In the genomic region with DNA sequence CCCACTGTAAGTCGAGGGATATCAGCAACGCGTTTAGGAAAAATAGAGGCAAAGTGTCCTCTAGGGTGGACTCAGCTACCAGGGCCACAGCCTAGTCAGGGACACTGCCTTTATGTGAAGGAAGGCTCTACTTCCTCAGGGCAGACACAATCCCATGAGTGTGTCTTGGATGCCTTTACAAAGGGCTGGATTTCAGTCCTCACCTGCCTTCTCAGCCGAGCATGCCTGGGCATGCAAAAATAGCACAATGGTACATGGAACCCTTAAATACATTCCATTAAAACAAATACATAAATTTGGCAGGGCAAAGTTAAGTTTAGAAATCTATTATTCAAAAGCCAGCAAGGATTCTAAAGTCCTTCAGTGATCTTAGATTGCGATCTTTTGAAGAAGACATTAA, we compare ENCODE assay signal across 1 cellular context.
TF ChIP-seq lines count a peak whose summit lies in the region.

No MANE protein-coding gene starts in this region.

TF ChIP-seq in H1, 55 proteins besides CTCF, POLR2A, EP300 and RAD21:
- TF ChIP-seq KDM5A (IDR thresholded peaks at IDR 0.05; ENCODE audit: low read length) (no peak), NRF1 (IDR thresholded peaks at IDR 0.05; ENCODE audit: low read depth, low read length) (no peak), TAF7 (optimal IDR thresholded peaks at IDR 0.05; ENCODE audit: borderline replicate concordance, low read depth, low read length) (no peak), SP1 (IDR thresholded peaks at IDR 0.05; ENCODE audit: low read depth, low read length) (no peak), ZNF274 (IDR thresholded peaks at IDR 0.05; ENCODE audit: borderline replicate concordance, extremely low read depth, low read length) (no peak), HDAC6 (IDR thresholded peaks at IDR 0.05; ENCODE audit: low read depth, low read length) (no peak), CBX5 (IDR thresholded peaks at IDR 0.05; ENCODE audit: low read depth, low read length) (no peak), RXRA (IDR thresholded peaks at IDR 0.05; ENCODE audit: insufficient read depth, low read depth, low read length) (no peak), POU5F1 (IDR thresholded peaks at IDR 0.05; ENCODE audit: low read depth, low read length) (no peak)
